Comparison of ENCODE assay signal across 21 cellular contexts in genomic region chr3:119490153-119490552, GRCh38. TPM values are rescaled to one million over a fixed set of nuclear protein-coding genes. Genes with fewer than 3 reads are reported as not detected.
DNase-seq lines count a peak whose midpoint lies in the region; ATAC-seq and TF ChIP-seq lines count a peak whose summit lies in the region.
"Had no signal": no experiment of that assay in that cellular context is flagged by ENCODE, and none has a peak within 500 bp of the region (broad histone marks: within the 10 kb centered on the region; RNA-seq: fewer than 3 reads in every experiment).

No MANE protein-coding gene starts in this region.

- no TSS peak for BruUV-seq in Caco-2 (replicated peaks; lab: Mats Ljungman, UMichigan)

- intact Hi-C loops in left lung (cut with DNase I) (no loop called here), Caco-2 (cut with micrococcal nuclease; ENCODE audit: unreplicated experiment) (no loop called here)

- H3K4me1 ChIP-seq in left lung (peaks cover 0 to 4% of the 10 kb centered on the region in 2 donors), Caco-2 (no peaks in the 10 kb centered on the region)
- H3K4me1 ChIP-seq: heart left ventricle, pancreas, right atrium auricular region, spleen, tibial artery had no signal

- CTCF ChIA-PET in activated CD8-positive, alpha-beta memory T cell treated with anti-CD3 and anti-CD28 coated beads, Interleukin-2, amount 10 ng/mL, durations not matched to agents 7 days and 5 days (lab: Charles Lee): interaction anchor here (1.2 kb wide), 1 partner anchor 191 kb away, joined by 4 read pairs; no protein-coding TSS in a partner anchor
- CTCF ChIA-PET in Caco-2 (lab: Charles Lee): no interaction called here

- H3K27me3 ChIP-seq in left lung: no peaks in the 10 kb centered on the region
- H3K27me3 ChIP-seq in Caco-2 (replicated peaks; ENCODE audit: control insufficient read depth, insufficient read depth, low read length): no peaks in the 10 kb centered on the region
- H3K27me3 ChIP-seq: heart left ventricle, pancreas, right atrium auricular region, spleen, tibial artery had no signal

- no peak for DNase-seq in activated CD8-positive, alpha-beta memory T cell treated with anti-CD3 and anti-CD28 coated beads, Interleukin-2, amount 10 ng/mL, durations not matched to agents 7 days and 5 days
- no peak for DNase-seq in activated CD8-positive, alpha-beta memory T cell treated with anti-CD3 and anti-CD28 coated beads, Interleukin-2, amount 50 U/mL, for 48 hours
- DNase-seq in activated naive CD8-positive, alpha-beta T cell treated with anti-CD3 and anti-CD28 coated beads for 36 hours: no peak
- no peak for DNase-seq in left lung
- no peak for DNase-seq in Caco-2
- DNase-seq: ACHN, activated gamma-delta T cell treated with Interleukin-2 at 50 U/mL for 16 hours, DMS79 treated with DMSO at 0.1 percent for 48 hours, heart left ventricle, left cardiac atrium, mammary epithelial cell, NCI-H1436, NCI-H446, pancreas, spleen, T-helper 9 cell, tibial artery had no signal

- H3K9me3 ChIP-seq in left lung (no peaks in the 10 kb centered on the region), Caco-2 (no peaks in the 10 kb centered on the region)
- H3K9me3 ChIP-seq: heart left ventricle, pancreas, right atrium auricular region, spleen, tibial artery had no signal

- peaks cover 2% of the 10 kb centered on the region for H3K4me1 Mint-ChIP-seq in activated CD8-positive, alpha-beta memory T cell treated with anti-CD3 and anti-CD28 coated beads, Interleukin-2, amount 10 ng/mL, durations not matched to agents 7 days and 5 days
- H3K4me1 Mint-ChIP-seq in activated naive CD8-positive, alpha-beta T cell treated with anti-CD3 and anti-CD28 coated beads for 36 hours: peaks cover 20% of the 10 kb centered on the region
- no peaks in the 10 kb centered on the region for H3K4me1 Mint-ChIP-seq in Caco-2 (ENCODE audit: low read depth, unreplicated experiment)
- H3K4me1 Mint-ChIP-seq: brain had no signal

- H3K9me3 Mint-ChIP-seq in activated CD8-positive, alpha-beta memory T cell treated with anti-CD3 and anti-CD28 coated beads, Interleukin-2, amount 10 ng/mL, durations not matched to agents 7 days and 5 days (ENCODE audit: low read depth): no peaks in the 10 kb centered on the region
- no peaks in the 10 kb centered on the region for H3K9me3 Mint-ChIP-seq in activated naive CD8-positive, alpha-beta T cell treated with anti-CD3 and anti-CD28 coated beads for 36 hours
- no peaks in the 10 kb centered on the region for H3K9me3 Mint-ChIP-seq in Caco-2 (ENCODE audit: unreplicated experiment)
- H3K9me3 Mint-ChIP-seq: brain had no signal

- H3K36me3 Mint-ChIP-seq in activated CD8-positive, alpha-beta memory T cell treated with anti-CD3 and anti-CD28 coated beads, Interleukin-2, amount 10 ng/mL, durations not matched to agents 7 days and 5 days: peaks cover 45% of the 10 kb centered on the region
- peaks cover 32% of the 10 kb centered on the region for H3K36me3 Mint-ChIP-seq in activated naive CD8-positive, alpha-beta T cell treated with anti-CD3 and anti-CD28 coated beads for 36 hours
- H3K36me3 Mint-ChIP-seq in Caco-2 (ENCODE audit: insufficient read depth, unreplicated experiment): no peaks in the 10 kb centered on the region

- H3K27me3 Mint-ChIP-seq in activated CD8-positive, alpha-beta memory T cell treated with anti-CD3 and anti-CD28 coated beads, Interleukin-2, amount 10 ng/mL, durations not matched to agents 7 days and 5 days: no peaks in the 10 kb centered on the region
- H3K27me3 Mint-ChIP-seq in activated naive CD8-positive, alpha-beta T cell treated with anti-CD3 and anti-CD28 coated beads for 36 hours: no peaks in the 10 kb centered on the region
- no peaks in the 10 kb centered on the region for H3K27me3 Mint-ChIP-seq in Caco-2 (ENCODE audit: insufficient read depth, unreplicated experiment)
- H3K27me3 Mint-ChIP-seq: brain had no signal

- TF ChIP-seq CTCF in GM12873 (IDR thresholded peaks at IDR 0.05; ENCODE audit: insufficient read depth, low read depth, low read length, missing control alignments) (peak; percentile 5), left lung (IDR thresholded peaks at IDR 0.05) (no peak), Caco-2 (IDR thresholded peaks at IDR 0.05; ENCODE audit: insufficient read depth in 1 of 2, low read depth in 1 of 2, low read length in 1 of 2, severe bottlenecking in 1 of 2, unreplicated experiment in 1 of 2) (no peak)

- peak overlapping the region; percentile 54 for H3K27ac Mint-ChIP-seq in activated CD8-positive, alpha-beta memory T cell treated with anti-CD3 and anti-CD28 coated beads, Interleukin-2, amount 10 ng/mL, durations not matched to agents 7 days and 5 days
- peak overlapping the region; percentile 52 for H3K27ac Mint-ChIP-seq in activated naive CD8-positive, alpha-beta T cell treated with anti-CD3 and anti-CD28 coated beads for 36 hours
- no peak overlapping the region for H3K27ac Mint-ChIP-seq in Caco-2 (ENCODE audit: unreplicated experiment)
- H3K27ac Mint-ChIP-seq: brain had no signal

- POLR2A ChIA-PET in Caco-2 (lab: Charles Lee): no interaction called here

- H3K4me3 Mint-ChIP-seq in activated CD8-positive, alpha-beta memory T cell treated with anti-CD3 and anti-CD28 coated beads, Interleukin-2, amount 10 ng/mL, durations not matched to agents 7 days and 5 days: no peak overlapping the region
- H3K4me3 Mint-ChIP-seq in activated naive CD8-positive, alpha-beta T cell treated with anti-CD3 and anti-CD28 coated beads for 36 hours: no peak overlapping the region
- H3K4me3 Mint-ChIP-seq in Caco-2 (ENCODE audit: unreplicated experiment): no peak overlapping the region
- H3K4me3 Mint-ChIP-seq: brain had no signal

- H3K27ac ChIP-seq in left lung: no peak overlapping the region
- H3K27ac ChIP-seq: heart left ventricle, pancreas, right atrium auricular region, spleen, tibial artery had no signal

- H3K36me3 ChIP-seq in left lung: peaks cover 0 to 55% of the 10 kb centered on the region in 2 donors
- peaks cover 2% of the 10 kb centered on the region; the same call in 1 of the 2 replicates for H3K36me3 ChIP-seq in Caco-2 (ENCODE audit: control insufficient read depth, insufficient read depth, low read length)

- no peak overlapping the region for H3K4me3 ChIP-seq in left lung
- no peak overlapping the region for H3K4me3 ChIP-seq in Caco-2 (ENCODE audit: low read depth, low read length)
- H3K4me3 ChIP-seq: heart left ventricle, pancreas, right atrium auricular region, spleen, tibial artery had no signal

- ATAC-seq in activated CD8-positive, alpha-beta memory T cell treated with anti-CD3 and anti-CD28 coated beads, Interleukin-2, amount 10 ng/mL, durations not matched to agents 7 days and 5 days: no peak
- ATAC-seq in left lung: peak; percentile 69
- ATAC-seq in GM19467 (IDR thresholded peaks at IDR 0.05; ENCODE audit: unreplicated experiment): no peak
- ATAC-seq: heart left ventricle, left cardiac atrium, pancreas had no signal

RNA-seq across cellular contexts. Expression of gene TIMMDC1, which starts 8.2 kb away (rescaled TPM):
- 10 to 100 TPM; 69.8 to 82.8 TPM for total RNA-seq in activated CD8-positive, alpha-beta memory T cell treated with anti-CD3 and anti-CD28 coated beads, Interleukin-2, amount 10 ng/mL, durations not matched to agents 7 days and 5 days
- 100 to 1,000 TPM; 144 to 150 TPM for total RNA-seq in activated naive CD8-positive, alpha-beta T cell treated with anti-CD3 and anti-CD28 coated beads for 36 hours
- total RNA-seq in left lung (100 to 1,000 TPM; 107 to 113 TPM), Caco-2 (2022) (64.5 and 66.7 TPM in 2 replicates)

RNA-seq across cellular contexts. Expression of gene POGLUT1, which starts 21.4 kb away (rescaled TPM):
- 10 to 100 TPM; 26.6 to 29.5 TPM for total RNA-seq in activated CD8-positive, alpha-beta memory T cell treated with anti-CD3 and anti-CD28 coated beads, Interleukin-2, amount 10 ng/mL, durations not matched to agents 7 days and 5 days
- total RNA-seq in activated naive CD8-positive, alpha-beta T cell treated with anti-CD3 and anti-CD28 coated beads for 36 hours: 10 to 100 TPM; 17.3 to 21.3 TPM
- total RNA-seq in left lung (10 to 100 TPM; 15.3 to 21.7 TPM), Caco-2 (2022) (18.3 and 18.9 TPM in 2 replicates)

RNA-seq across cellular contexts. Expression of gene TMEM39A, which starts 26.7 kb away (rescaled TPM):
- 10 to 100 TPM; 35.2 to 42.6 TPM for total RNA-seq in activated CD8-positive, alpha-beta memory T cell treated with anti-CD3 and anti-CD28 coated beads, Interleukin-2, amount 10 ng/mL, durations not matched to agents 7 days and 5 days
- 10 to 100 TPM; 32.5 to 36.4 TPM for total RNA-seq in activated naive CD8-positive, alpha-beta T cell treated with anti-CD3 and anti-CD28 coated beads for 36 hours
- total RNA-seq in left lung (10 to 100 TPM; 56.6 to 65.0 TPM), Caco-2 (2022) (50.7 and 52.1 TPM in 2 replicates)
